In genomic region chr22:39703890-39704658, GRCh38 we compare ENCODE assay signal across 11 cellular contexts.
DNase-seq lines count a peak whose midpoint lies in the region; ATAC-seq and TF ChIP-seq lines count a peak whose summit lies in the region.
"Had no signal": no experiment of that assay in that cellular context is flagged by ENCODE, and none has a peak within 500 bp of the region (broad histone marks: within the 10 kb centered on the region; RNA-seq: fewer than 3 reads in every experiment).

No MANE protein-coding gene starts in this region.

- no peaks in the 10 kb centered on the region for H3K27me3 ChIP-seq in MG63
- no peaks in the 10 kb centered on the region for H3K27me3 ChIP-seq in WERI-Rb-1 (ENCODE audit: insufficient read depth, low read depth, severe bottlenecking)
- H3K27me3 ChIP-seq in skeletal muscle tissue (ENCODE audit: control insufficient read depth in 3 of 3, insufficient read depth in 3 of 3, low read length in 3 of 3) = peaks cover 5 to 24% (median 16%) of the 10 kb centered on the region in 3 donors

- ATAC-seq in GM18520 (IDR thresholded peaks at IDR 0.05; ENCODE audit: unreplicated experiment) = no peak

- peak overlapping the region in 2 of 3 donors; percentile 20 to 36 for H3K9ac ChIP-seq in skeletal muscle tissue (ENCODE audit: low read depth in 1 of 3, low read length in 3 of 3)

- H3K36me3 ChIP-seq in MG63 (no peaks in the 10 kb centered on the region), WERI-Rb-1 (no peaks in the 10 kb centered on the region), skeletal muscle tissue (ENCODE audit: control insufficient read depth in 3 of 3, insufficient read depth in 3 of 3, low read length in 3 of 3) (no peaks in the 10 kb centered on the region)

- TF ChIP-seq CTCF in WERI-Rb-1 (IDR thresholded peaks at IDR 0.05; ENCODE audit: low read depth, low read length) = no peak

- peak; percentile 37 for DNase-seq in MG63
- peak; percentile 97 for DNase-seq in WERI-Rb-1
- DNase-seq in left kidney (ENCODE audit: low read depth, low spot score) = peak; percentile 98
- DNase-seq in activated CD8-positive, alpha-beta memory T cell treated with anti-CD3 and anti-CD28 coated beads, Interleukin-2, amount 50 U/mL, for 4 hours = no peak
- DNase-seq in NCI-H146 (lab: John Stamatoyannopoulos, UW) = no peak
- DNase-seq: activated B cell treated with CpG ODN at 0.5 μM for 24 hours; activated effector memory CD4-positive, alpha-beta T cell treated with Interleukin-2 at 50 U/mL for 16 hours; NCI-H2029 had no signal

- H3K9me3 ChIP-seq in MG63 (no peaks in the 10 kb centered on the region), WERI-Rb-1 (ENCODE audit: severe bottlenecking) (no peaks in the 10 kb centered on the region), skeletal muscle tissue (ENCODE audit: control insufficient read depth in 3 of 3, low read length in 3 of 3) (no peaks in the 10 kb centered on the region)

- peak overlapping the region; percentile 97 for H3K27ac ChIP-seq in WERI-Rb-1
- H3K27ac ChIP-seq in skeletal muscle tissue (ENCODE audit: low read depth, low read length) = peak overlapping the region; percentile 7
- H3K27ac ChIP-seq: coronary artery had no signal

- H3K4me3 ChIP-seq in MG63 (no peak overlapping the region), WERI-Rb-1 (ENCODE audit: low read depth, low read length) (0 out of 2 replicates have a peak overlapping the region, but pooled peaks have one; percentile 15), skeletal muscle tissue (ENCODE audit: low read length in 3 of 3) (peak overlapping the region in 2 of 3 donors; percentile 14 to 30)
- H3K4me3 ChIP-seq: coronary artery had no signal

- peaks cover 18 to 23% (median 22%) of the 10 kb centered on the region in 3 donors for H3K4me1 ChIP-seq in skeletal muscle tissue (ENCODE audit: control insufficient read depth in 3 of 3, insufficient read depth in 3 of 3, low read length in 3 of 3)

Comparison
In these comparisons a context has a peak if more than half of its experiments do, and no peak if none do; other contexts are left out.
1. DNase-seq: peak in MG63 (single experiment), WERI-Rb-1 (single experiment) and left kidney (single experiment); none in activated CD8-positive, alpha-beta memory T cell treated with anti-CD3 and anti-CD28 coated beads, Interleukin-2, amount 50 U/mL, for 4 hours (single experiment) and NCI-H146 (single experiment).